Comparison of ENCODE assay signal across 8 cellular contexts in genomic region chr4:4430492-4431195, GRCh38. TPM values are rescaled to one million over a fixed set of nuclear protein-coding genes. Genes with fewer than 3 reads are reported as not detected.
A peak's percentile ranks its signal among the peaks of the same experiment; 100 is the strongest.
DNase-seq lines count a peak whose midpoint lies in the region; ATAC-seq and TF ChIP-seq lines count a peak whose summit lies in the region.

No MANE protein-coding gene starts in this region.

- POLR2A ChIA-PET in PC-3 (lab: Charles Lee; ENCODE audit: unreplicated experiment), result no interaction called here

- ATAC-seq in GM18499 (IDR thresholded peaks at IDR 0.05; ENCODE audit: insufficient read depth, unreplicated experiment) (peak; percentile 63), HG03354 (IDR thresholded peaks at IDR 0.05; ENCODE audit: poor library complexity, severe bottlenecking, unreplicated experiment) (peak; percentile 74), PC-3 (peak; percentile 82), GM18505 (IDR thresholded peaks at IDR 0.05; ENCODE audit: unreplicated experiment) (no peak)

- H3K4me1 ChIP-seq in PC-3 (ENCODE audit: insufficient read depth, low read length) (0 out of 2 replicates have a peak, but pooled peaks cover 3% of the 10 kb centered on the region), cardiac muscle cell (ENCODE audit: low read depth) (no peaks in the 10 kb centered on the region)

- peak overlapping the region; percentile 57; the same call in 1 of the 2 replicates for H2AFZ ChIP-seq in PC-3 (ENCODE audit: low read length)

- H3K4me2 ChIP-seq in PC-3 (ENCODE audit: low read length), result no peak overlapping the region

- no peak for TF ChIP-seq POLR2A in GM18505 (IDR thresholded peaks at IDR 0.05; ENCODE audit: borderline replicate concordance, extremely low read depth, insufficient read depth, insufficient read length)

- no peaks in the 10 kb centered on the region for H3K79me2 ChIP-seq in PC-3 (ENCODE audit: low read length)

- H3K4me3 ChIP-seq in PC-3 (ENCODE audit: low read length) (no peak overlapping the region), cardiac muscle cell (no peak overlapping the region)

- CTCF ChIA-PET in PC-3 (lab: Charles Lee), result no interaction called here

- H3K9me3 ChIP-seq in PC-3 (ENCODE audit: low read length), result no peaks in the 10 kb centered on the region
- no peaks in the 10 kb centered on the region for H3K9me3 ChIP-seq in cardiac muscle cell (ENCODE audit: low read depth)

- TF ChIP-seq CTCF in AG09319 (IDR thresholded peaks at IDR 0.05; ENCODE audit: low read depth, low read length), result peak; percentile 74
- peak; percentile 71 for TF ChIP-seq CTCF in PC-3 (conservative IDR thresholded peaks at IDR 0.05; ENCODE audit: low read depth, low read length)
- TF ChIP-seq CTCF in cardiac muscle cell (IDR thresholded peaks at IDR 0.05; ENCODE audit: low read depth, low read length), result peak; percentile 88

- no peaks in the 10 kb centered on the region for H3K9me2 ChIP-seq in PC-3 (replicated peaks; ENCODE audit: low read length)

- peak; percentile 52 for DNase-seq in AG09319 (ENCODE audit: extremely low read depth, low read depth)
- DNase-seq in PC-3, result peak; percentile 54
- DNase-seq in activated gamma-delta T cell treated with anti-CD3 and anti-CD28 coated beads, Interleukin-2, amount 50 U/mL, for 16 hours (ENCODE audit: low read depth), result peak; percentile 28
- peak; percentile 70 to 75 for DNase-seq in cardiac muscle cell (ENCODE audit: low read depth in 1 of 2, low spot score in 1 of 2)
- peak; percentile 16 to 30 (median 26) for DNase-seq in stimulated activated CD4-positive, alpha-beta T cell treated with anti-CD3 and anti-CD28 coated beads, Interleukin-12 subunit alpha, Interleukin-12 subunit beta, amount 100 ng/mL, for 48 hours (ENCODE audit: low read depth in 2 of 3, low spot score in 1 of 3)

- no peak overlapping the region for H3K27ac ChIP-seq in PC-3 (ENCODE audit: low read length)
- no peak overlapping the region for H3K27ac ChIP-seq in cardiac muscle cell

- H3K27me3 ChIP-seq in PC-3 (ENCODE audit: low read length) (no peaks in the 10 kb centered on the region), cardiac muscle cell (no peaks in the 10 kb centered on the region)

- H3F3A ChIP-seq in PC-3 (ENCODE audit: low read length, unreplicated experiment), result no peaks in the 10 kb centered on the region

- H3K36me3 ChIP-seq in PC-3 (ENCODE audit: low read depth, low read length) (0 out of 2 replicates have a peak, but pooled peaks cover 2% of the 10 kb centered on the region), cardiac muscle cell (no peaks in the 10 kb centered on the region)

- intact Hi-C loops in PC-3 (cut with micrococcal nuclease), result no loop called here

- no peaks in the 10 kb centered on the region for H4K20me1 ChIP-seq in PC-3 (ENCODE audit: low read length)

- BruUV-seq in PC-3 (replicated peaks; lab: Mats Ljungman, UMichigan), result no TSS peak

- no peak overlapping the region for H3K9ac ChIP-seq in PC-3 (ENCODE audit: low read length)

RNA-seq across cellular contexts. Expression of gene NSG1, which starts 43.7 kb away (rescaled TPM):
- not detected in 2 replicates for total RNA-seq in PC-3 (2014; rRNA removed)
- 4.0 and 15.5 TPM in 2 replicates for total RNA-seq in cardiac muscle cell
- 6.1 and 18.4 TPM in 2 replicates for polyA plus RNA-seq in cardiac muscle cell
